ENCODE assay signal across 11 cellular contexts in genomic region chrX:23373129-23373804, GRCh38. TPM values are rescaled to one million over a fixed set of nuclear protein-coding genes. Genes with fewer than 3 reads are reported as not detected.
DNase-seq lines count a peak whose midpoint lies in the region; ATAC-seq, FAIRE-seq and TF ChIP-seq lines count a peak whose summit lies in the region.
"Had no signal": no experiment of that assay in that cellular context is flagged by ENCODE, and none has a peak within 500 bp of the region (broad histone marks: within the 10 kb centered on the region; RNA-seq: fewer than 3 reads in every experiment).

No MANE protein-coding gene starts in this region.

- no peak for TF ChIP-seq CTCF in omental fat pad (IDR thresholded peaks at IDR 0.05)

- FAIRE-seq in RCC 7860 (lab: Jason Lieb, UNC) = peak; percentile 96
- no peak for FAIRE-seq in H54 (lab: Jason Lieb, UNC)

- peak; percentile 33 for DNase-seq in AG20443 (ENCODE audit: low spot score)
- DNase-seq in RCC 7860 (ENCODE audit: low spot score) = peak; percentile 68
- DNase-seq in fibroblast of gingiva (ENCODE audit: low read depth) = peak; percentile 49
- no peak for DNase-seq in omental fat pad (ENCODE audit: low spot score)
- DNase-seq in NCI-H510A (lab: John Stamatoyannopoulos, UW) = no peak
- no peak for DNase-seq in AML-193 (lab: John Stamatoyannopoulos, UW)
- DNase-seq in H54 (ENCODE audit: insufficient read length, low spot score) = no peak
- no peak for DNase-seq in T-helper 1 cell
- DNase-seq: activated CD8-positive, alpha-beta memory T cell treated with anti-CD3 and anti-CD28 coated beads, Interleukin-2, amount 50 U/mL, for 48 hours; ovary; T-helper 17 cell had no signal

- peak; percentile 62 for ATAC-seq in omental fat pad (ENCODE audit: low FRiP score)
- ATAC-seq: T-helper 17 cell had no signal

- no peak for TF ChIP-seq POLR2A in H54 (IDR thresholded peaks at IDR 0.05; ENCODE audit: low read depth, low read length)

RNA-seq across cellular contexts. Expression of gene PTCHD1, which starts 38.6 kb away (rescaled TPM):
- 1 to 10 TPM in 1 of 4 donors, under 1 TPM in 3; 0.06 to 2.0 (median 0.17) TPM for total RNA-seq in omental fat pad
- total RNA-seq: T-helper 17 cell had no signal

Comparison
In these comparisons a context has a peak if more than half of its experiments do, and no peak if none do; other contexts are left out.
1. DNase-seq: peak in AG20443 (single experiment), RCC 7860 (single experiment) and fibroblast of gingiva (single experiment); none in omental fat pad (single experiment), NCI-H510A (single experiment), AML-193 (0 of 2), H54 (single experiment) and T-helper 1 cell (0 of 5).